In the genomic region with DNA sequence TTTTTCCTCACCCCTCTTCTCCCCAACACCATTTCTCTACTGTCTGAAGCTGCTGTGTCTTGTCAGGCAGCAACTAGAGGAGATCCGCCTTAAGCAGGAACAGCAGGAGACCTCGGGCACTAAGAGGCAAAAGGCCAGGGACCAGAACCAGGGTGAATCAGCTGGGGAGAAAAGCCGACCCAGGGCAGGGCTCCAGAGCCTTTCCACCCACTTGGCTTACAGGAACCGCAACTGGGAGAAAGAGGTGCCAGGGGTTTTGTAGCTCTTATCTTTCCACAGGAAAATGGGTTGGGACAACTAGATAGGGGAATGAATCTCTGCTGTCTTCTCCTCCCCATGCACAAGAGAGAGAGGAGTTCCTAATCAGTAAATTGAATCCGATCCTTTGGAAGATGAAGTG, we compare ENCODE assay signal across 24 cellular contexts. TPM values are rescaled to one million over a fixed set of nuclear protein-coding genes. Genes with fewer than 3 reads are reported as not detected.
DNase-seq lines count a peak whose midpoint lies in the region; ATAC-seq and TF ChIP-seq lines count a peak whose summit lies in the region.
"Had no signal": no experiment of that assay in that cellular context is flagged by ENCODE, and none has a peak within 500 bp of the region (broad histone marks: within the 10 kb centered on the region; RNA-seq: fewer than 3 reads in every experiment).

No MANE protein-coding gene starts in this region.

- H4K20me1 ChIP-seq in osteoblast (ENCODE audit: insufficient read depth, low read length) = peaks cover 5% of the 10 kb centered on the region

- H3K27ac ChIP-seq in ACC112 (ENCODE audit: low read depth, low read length) (peak overlapping the region; percentile 66), Panc1 (ENCODE audit: low read length) (0 out of 2 replicates have a peak overlapping the region, but pooled peaks have one; percentile 40), osteoblast (ENCODE audit: low read depth, low read length) (peak overlapping the region; percentile 27), heart left ventricle (no peak overlapping the region)
- H3K27ac ChIP-seq: BLaER1 treated with 17β-estradiol and CSF1 and Interleukin-3, amounts not matched to agents 10 nM and 100 nM; neural progenitor cell; upper lobe of right lung had no signal

- CTCF ChIA-PET in Panc1 (lab: Charles Lee) = no interaction called here

- peak overlapping the region; percentile 16 for H3K4me2 ChIP-seq in osteoblast (ENCODE audit: insufficient read depth, low read length)
- H3K4me2 ChIP-seq: neural progenitor cell had no signal

- no peak overlapping the region for H2AFZ ChIP-seq in ACC112 (ENCODE audit: low read length, unreplicated experiment)
- no peak overlapping the region for H2AFZ ChIP-seq in osteoblast (ENCODE audit: low read length)
- H2AFZ ChIP-seq: neural progenitor cell had no signal

- TF ChIP-seq CTCF in Panc1 (IDR thresholded peaks at IDR 0.05) = no peak
- no peak for TF ChIP-seq CTCF in osteoblast (IDR thresholded peaks at IDR 0.05; ENCODE audit: extremely low read depth, low read depth, low read length)
- TF ChIP-seq CTCF in foreskin fibroblast (IDR thresholded peaks at IDR 0.05; ENCODE audit: low read depth, low read length) = no peak
- no peak for TF ChIP-seq CTCF in heart left ventricle (IDR thresholded peaks at IDR 0.05)

- peaks cover 32% of the 10 kb centered on the region for H3K4me1 ChIP-seq in ACC112 (ENCODE audit: control insufficient read depth, insufficient read depth, low read length, unreplicated experiment)
- H3K4me1 ChIP-seq in Panc1 (ENCODE audit: control insufficient read depth, insufficient read depth, low read length) = peaks cover 14% of the 10 kb centered on the region
- peaks cover 32% of the 10 kb centered on the region for H3K4me1 ChIP-seq in osteoblast (ENCODE audit: insufficient read depth, low read length)
- H3K4me1 ChIP-seq in heart left ventricle = peaks cover 0 to 23% (median 18%) of the 10 kb centered on the region in 12 donors

- in situ Hi-C loops in Panc1 (cut with HindIII; ENCODE audit: low pct_unique_long_range_greater_than_20kb, low sequenced_read_pairs) = no loop called here

- no peak for TF ChIP-seq POLR2A in heart left ventricle (IDR thresholded peaks at IDR 0.05)

- H3K79me2 ChIP-seq in ACC112 (ENCODE audit: control insufficient read depth, insufficient read depth, low read length, unreplicated experiment) (peaks cover 21% of the 10 kb centered on the region), osteoblast (ENCODE audit: insufficient read depth, low read length) (peaks cover 19% of the 10 kb centered on the region)

- 75 to 83% (median 79%) methylated on average over 5 of the region's 5 CpGs for WGBS in heart left ventricle, 4 donors

- H3K9me3 ChIP-seq in Panc1 (ENCODE audit: control insufficient read depth, insufficient read depth, low read depth, low read length) (no peaks in the 10 kb centered on the region), osteoblast (ENCODE audit: low read depth, low read length) (no peaks in the 10 kb centered on the region), heart left ventricle (no peaks in the 10 kb centered on the region)
- H3K9me3 ChIP-seq: BLaER1 treated with 17β-estradiol and CSF1 and Interleukin-3, amounts not matched to agents 10 nM and 100 nM; upper lobe of right lung had no signal

- H3K4me3 ChIP-seq in ACC112 (ENCODE audit: low read depth, low read length) (no peak overlapping the region), Panc1 (ENCODE audit: low read depth in 2 of 2, low read length in 2 of 2) (no peak overlapping the region), osteoblast (ENCODE audit: insufficient read depth, low read length) (no peak overlapping the region), foreskin fibroblast (ENCODE audit: low read depth in 1 of 2, low read length in 2 of 2) (no peak overlapping the region), heart left ventricle (no peak overlapping the region)
- H3K4me3 ChIP-seq: BLaER1 treated with 17β-estradiol and CSF1 and Interleukin-3, amounts not matched to agents 10 nM and 100 nM; neural progenitor cell; upper lobe of right lung had no signal

- no peak for DNase-seq in Panc1 (ENCODE audit: low read depth, low spot score)
- no peak for DNase-seq in osteoblast (ENCODE audit: insufficient read length, low spot score, missing footprints)
- no peak for DNase-seq in foreskin fibroblast
- no peak for DNase-seq in D341Med (ENCODE audit: low spot score)
- DNase-seq in heart left ventricle = no peak
- no peak for DNase-seq in 8988T
- DNase-seq: activated CD4-positive, alpha-beta memory T cell treated with anti-CD3 and anti-CD28 coated beads, Interleukin-2, amount 10 ng/mL, durations not matched to agents 7 days and 5 days; activated naive CD4-positive, alpha-beta T cell treated with anti-CD3 and anti-CD28 coated beads, Interleukin-2, amount 50 U/mL, for 16 hours; activated T-cell treated with anti-CD3 and anti-CD28 coated beads, Interleukin-2, amount 50 U/mL, for 1 hour; Calu3; H9; KG1; kidney glomerular epithelial cell; mesendoderm; NCI-H187 treated with DMSO at 0.1 percent for 48 hours; stimulated activated CD4-positive, alpha-beta T cell treated with anti-CD3 and anti-CD28 coated beads, Interleukin-4, amount 100 ng/mL, for 24 hours; stimulated activated naive CD8-positive, alpha-beta T cell treated with anti-CD3 and anti-CD28 coated beads, Interleukin-15, amount 100 ng/mL, for 72 hours had no signal

- H3K27me3 ChIP-seq in ACC112 (ENCODE audit: insufficient read depth, low read length) = no peaks in the 10 kb centered on the region
- no peaks in the 10 kb centered on the region for H3K27me3 ChIP-seq in Panc1 (ENCODE audit: control insufficient read depth, insufficient read depth, low read length)
- H3K27me3 ChIP-seq in osteoblast (ENCODE audit: insufficient read depth, low read length) = no peaks in the 10 kb centered on the region
- no peaks in the 10 kb centered on the region for H3K27me3 ChIP-seq in heart left ventricle
- H3K27me3 ChIP-seq: BLaER1 treated with 17β-estradiol and CSF1 and Interleukin-3, amounts not matched to agents 10 nM and 100 nM; neural progenitor cell; upper lobe of right lung had no signal

- POLR2A ChIA-PET in Panc1 (lab: Charles Lee) = interaction anchor here (1.3 kb wide), 1 partner anchor 13 kb away, joined by 4 read pairs; a partner anchor contains a TSS

- ATAC-seq in Panc1 (no peak), esophagus mucosa (peak; percentile 30), heart left ventricle (no peak)
- ATAC-seq: stimulated activated naive CD8-positive, alpha-beta T cell treated with anti-CD3 and anti-CD28 coated beads, Interleukin-15, amount 100 ng/mL, for 72 hours; upper lobe of right lung; WTC11 had no signal

- intact Hi-C loops in Panc1 (cut with micrococcal nuclease; ENCODE audit: unreplicated experiment) = no loop called here
- intact Hi-C loops in heart left ventricle (cut with DNase I) = no loop called here

- H3K36me3 ChIP-seq in ACC112 (ENCODE audit: insufficient read depth, low read length) = no peaks in the 10 kb centered on the region
- H3K36me3 ChIP-seq in Panc1 (ENCODE audit: control insufficient read depth, insufficient read depth, low read length) = no peaks in the 10 kb centered on the region; the same call in none of the 2 replicates
- H3K36me3 ChIP-seq in osteoblast (ENCODE audit: insufficient read depth, low read length) = peaks cover 4% of the 10 kb centered on the region
- peaks cover 0 to 6% (median 2%) of the 10 kb centered on the region in 9 donors for H3K36me3 ChIP-seq in heart left ventricle
- H3K36me3 ChIP-seq: neural progenitor cell had no signal

- BruUV-seq in Panc1 (replicated peaks; lab: Mats Ljungman, UMichigan) = no TSS peak

RNA-seq across cellular contexts. Expression of a gene that starts 3.0 kb away (rescaled TPM):
- total RNA-seq in Panc1 (2021; ENCODE audit: unreplicated experiment) (137 TPM), esophagus mucosa (41.0 TPM), osteoblast (56.0 and 68.4 TPM in 2 replicates), heart left ventricle (100 to 1,000 TPM in 8 of 9 donors, 10 to 100 TPM in 1; 93.2 to 149 (median 116) TPM)
- 85.4 TPM for polyA plus RNA-seq in Panc1 (2012; ENCODE audit: insufficient read length)
- 100 to 1,000 TPM; 119 to 142 TPM for polyA plus RNA-seq in heart left ventricle

RNA-seq across cellular contexts. Expression of a gene that starts 13.1 kb away (rescaled TPM):
- total RNA-seq in Panc1 (2021; ENCODE audit: unreplicated experiment) (0.39 TPM), esophagus mucosa (not detected), osteoblast (under 0.01 TPM in 2 replicates), heart left ventricle (under 1 TPM in 4 of 9 donors, not detected in 5; 0.13 to 0.35 (median 0.23) TPM)
- polyA plus RNA-seq in Panc1 (2012; ENCODE audit: insufficient read length) = 0.17 TPM
- under 1 TPM; 0.07 to 0.11 TPM for polyA plus RNA-seq in heart left ventricle
- total RNA-seq: H9, pulmonary artery endothelial cell, upper lobe of right lung had no signal

RNA-seq across cellular contexts. Expression of a gene that starts 28.4 kb away (rescaled TPM):
- total RNA-seq in Panc1 (2021; ENCODE audit: unreplicated experiment) (22.8 TPM), esophagus mucosa (6.5 TPM), osteoblast (8.0 and 9.7 TPM in 2 replicates), heart left ventricle (10 to 100 TPM in 6 of 9 donors, 1 to 10 TPM in 3; 5.9 to 18.9 (median 13.6) TPM)
- polyA plus RNA-seq in Panc1 (2012; ENCODE audit: insufficient read length) = 11.7 TPM
- 1 to 10 TPM; 4.8 to 5.4 TPM for polyA plus RNA-seq in heart left ventricle

RNA-seq across cellular contexts. Expression of a gene that starts 28.7 kb away (rescaled TPM):
- 193 TPM for total RNA-seq in Panc1 (2021; ENCODE audit: unreplicated experiment)
- polyA plus RNA-seq in Panc1 (2012; ENCODE audit: insufficient read length) = 352 TPM
- total RNA-seq in esophagus mucosa = 118 TPM
- total RNA-seq in osteoblast = 21.4 and 23.0 TPM in 2 replicates
- total RNA-seq in heart left ventricle = 100 to 1,000 TPM in 1 of 9 donors, 10 to 100 TPM in 8; 38.7 to 107 (median 80.8) TPM
- 100 to 1,000 TPM in 1 of 2 donors, 10 to 100 TPM in 1; 78.2 to 145 TPM for polyA plus RNA-seq in heart left ventricle

Comparison
In these comparisons a context has a peak if more than half of its experiments do, and no peak if none do; other contexts are left out.
1. H3K27ac ChIP-seq: peak in ACC112 (single experiment), Panc1 (single experiment) and osteoblast (single experiment); none in heart left ventricle (0 of 12).